Comparison of ENCODE assay signal across 6 cellular contexts in genomic region chr2:99153921-99154604, GRCh38. TPM values are rescaled to one million over a fixed set of nuclear protein-coding genes. Genes with fewer than 3 reads are reported as not detected.
A peak's percentile ranks its signal among the peaks of the same experiment; 100 is the strongest.
DNase-seq lines count a peak whose midpoint lies in the region; ATAC-seq lines count a peak whose summit lies in the region.

No MANE protein-coding gene starts in this region.

- peaks cover 33 to 35% (median 35%) of the 10 kb centered on the region in 3 donors for H3K4me1 Mint-ChIP-seq in T-cell

- POLR2A ChIA-PET in T-cell (lab: Charles Lee) = interaction anchor here in 1 of 2 donors (1.4 kb wide), 1 partner anchor 26 kb away, joined by 7 read pairs; the partner anchor contains the start of gene MITD1

- CTCF ChIA-PET in T-cell (lab: Charles Lee) = interaction anchor here in 1 of 2 donors (2.0 to 2.3 kb wide), 2 partner anchors 13 to 26 kb away, joined by 8 to 13 read pairs; partner anchors contain the start of genes C2orf15, MITD1 and MRPL30

- no peak for ATAC-seq in T-cell (replicated peaks in 1 of 4)
- ATAC-seq in left lobe of liver = peak; percentile 15
- ATAC-seq in HG03196 (IDR thresholded peaks at IDR 0.05; ENCODE audit: unreplicated experiment) = no peak

- peaks cover 18% of the 10 kb centered on the region for H3K36me3 Mint-ChIP-seq in T-cell

- no peak overlapping the region for H3K4me3 Mint-ChIP-seq in T-cell

- peak overlapping the region; percentile 89 to 91 for H3K27ac Mint-ChIP-seq in T-cell

- DNase-seq in COLO668 (lab: John Stamatoyannopoulos, UW; ENCODE audit: unreplicated experiment) (peak; percentile 7), T-cell (no peak), left lobe of liver (ENCODE audit: low spot score) (no peak), NCI-H82 (lab: John Stamatoyannopoulos, UW) (no peak), HuH-7 (ENCODE audit: low spot score) (no peak)

- H3K27me3 Mint-ChIP-seq in T-cell = no peaks in the 10 kb centered on the region

- no peaks in the 10 kb centered on the region for H3K9me3 Mint-ChIP-seq in T-cell

RNA-seq across cellular contexts. Expression of gene TSGA10, which starts 0.7 kb away (rescaled TPM):
- 10 to 100 TPM; 14.0 to 16.2 (median 15.8) TPM for total RNA-seq in T-cell
- 4.3 TPM for total RNA-seq in left lobe of liver

RNA-seq across cellular contexts. Expression of gene LIPT1, which starts 0.7 kb away (rescaled TPM):
- total RNA-seq in T-cell (10 to 100 TPM; 12.4 to 17.6 (median 13.7) TPM), left lobe of liver (2.5 TPM)

RNA-seq across cellular contexts. Expression of gene C2orf15, which starts 12.6 kb away (rescaled TPM):
- total RNA-seq in T-cell = 1 to 10 TPM; 2.1 to 3.1 (median 2.3) TPM
- total RNA-seq in left lobe of liver = 0.23 TPM

RNA-seq across cellular contexts. Expression of gene MITD1, which starts 26.8 kb away (rescaled TPM):
- total RNA-seq in T-cell (10 to 100 TPM; 27.5 to 60.4 (median 56.7) TPM), left lobe of liver (6.1 TPM)

RNA-seq across cellular contexts. Expression of gene MRPL30, which starts 26.9 kb away (rescaled TPM):
- 10 to 100 TPM; 12.7 to 20.5 (median 17.9) TPM for total RNA-seq in T-cell
- 12.7 TPM for total RNA-seq in left lobe of liver
